ENCODE assay signal across 1 cellular context in the genomic region with DNA sequence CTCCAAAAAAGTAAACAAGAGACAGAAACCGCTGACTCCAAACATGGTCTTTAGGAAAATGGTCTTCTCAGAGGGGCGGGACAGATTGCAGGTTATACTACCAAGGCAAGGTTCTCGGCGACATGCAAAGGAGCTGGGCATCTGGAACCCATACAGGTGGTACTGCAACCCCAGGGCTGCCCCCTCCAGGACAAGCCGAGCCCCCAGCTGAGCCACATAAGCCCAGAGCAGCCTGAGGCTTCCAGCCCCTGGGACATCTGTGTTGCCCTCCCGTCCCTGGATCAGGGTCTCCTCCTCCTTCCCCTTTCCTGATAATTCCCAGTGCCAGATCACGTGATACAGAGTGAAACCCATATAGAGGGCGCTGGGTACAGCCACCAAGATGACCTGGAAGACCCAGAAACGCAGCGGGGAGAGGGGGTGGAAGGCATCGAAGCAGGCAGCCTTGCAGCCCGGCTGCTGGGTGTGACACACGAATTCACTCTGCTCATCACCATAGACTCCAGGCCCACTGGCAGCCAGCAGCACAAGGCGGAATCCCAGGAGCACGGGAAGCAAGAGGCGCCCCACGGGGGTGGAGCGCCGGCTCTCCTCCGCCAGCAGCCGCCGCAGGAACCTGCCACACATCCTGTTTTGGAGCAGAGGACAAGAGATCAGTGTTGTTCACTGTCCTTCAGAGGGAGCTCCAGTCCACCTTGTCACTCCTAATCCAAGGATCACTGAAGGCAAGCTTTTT.
TF ChIP-seq lines count a peak whose summit lies in the region.

A gene with protein sequence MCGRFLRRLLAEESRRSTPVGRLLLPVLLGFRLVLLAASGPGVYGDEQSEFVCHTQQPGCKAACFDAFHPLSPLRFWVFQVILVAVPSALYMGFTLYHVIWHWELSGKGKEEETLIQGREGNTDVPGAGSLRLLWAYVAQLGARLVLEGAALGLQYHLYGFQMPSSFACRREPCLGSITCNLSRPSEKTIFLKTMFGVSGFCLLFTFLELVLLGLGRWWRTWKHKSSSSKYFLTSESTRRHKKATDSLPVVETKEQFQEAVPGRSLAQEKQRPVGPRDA (minus strand): TSS at position 627 of the 736 bp plus-strand sequence. CDS start 0 bp downstream, at position 627.

TF ChIP-seq in HepG2, 621 proteins besides CTCF, POLR2A, EP300 and RAD21 (continued from another document and continues in another):
- TF ChIP-seq MIER3 (CRISPR knock-in tag; IDR thresholded peaks at IDR 0.05; ENCODE audit: borderline replicate concordance): no peak
- no peak for TF ChIP-seq PHB2 (IDR thresholded peaks at IDR 0.05; ENCODE audit: partially characterized antibody)
- TF ChIP-seq, protein P1, sequence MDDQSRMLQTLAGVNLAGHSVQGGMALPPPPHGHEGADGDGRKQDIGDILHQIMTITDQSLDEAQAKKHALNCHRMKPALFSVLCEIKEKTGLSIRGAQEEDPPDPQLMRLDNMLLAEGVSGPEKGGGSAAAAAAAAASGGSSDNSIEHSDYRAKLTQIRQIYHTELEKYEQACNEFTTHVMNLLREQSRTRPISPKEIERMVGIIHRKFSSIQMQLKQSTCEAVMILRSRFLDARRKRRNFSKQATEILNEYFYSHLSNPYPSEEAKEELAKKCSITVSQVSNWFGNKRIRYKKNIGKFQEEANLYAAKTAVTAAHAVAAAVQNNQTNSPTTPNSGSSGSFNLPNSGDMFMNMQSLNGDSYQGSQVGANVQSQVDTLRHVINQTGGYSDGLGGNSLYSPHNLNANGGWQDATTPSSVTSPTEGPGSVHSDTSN (CRISPR knock-in tag; IDR thresholded peaks at IDR 0.05; ENCODE audit: borderline replicate concordance): no peak
- no peak for TF ChIP-seq ZNF629 (CRISPR knock-in tag; conservative IDR thresholded peaks at IDR 0.05)
- no peak for TF ChIP-seq ZKSCAN1 (IDR thresholded peaks at IDR 0.05; ENCODE audit: low read length)
- TF ChIP-seq, protein P2, sequence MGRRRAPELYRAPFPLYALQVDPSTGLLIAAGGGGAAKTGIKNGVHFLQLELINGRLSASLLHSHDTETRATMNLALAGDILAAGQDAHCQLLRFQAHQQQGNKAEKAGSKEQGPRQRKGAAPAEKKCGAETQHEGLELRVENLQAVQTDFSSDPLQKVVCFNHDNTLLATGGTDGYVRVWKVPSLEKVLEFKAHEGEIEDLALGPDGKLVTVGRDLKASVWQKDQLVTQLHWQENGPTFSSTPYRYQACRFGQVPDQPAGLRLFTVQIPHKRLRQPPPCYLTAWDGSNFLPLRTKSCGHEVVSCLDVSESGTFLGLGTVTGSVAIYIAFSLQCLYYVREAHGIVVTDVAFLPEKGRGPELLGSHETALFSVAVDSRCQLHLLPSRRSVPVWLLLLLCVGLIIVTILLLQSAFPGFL (CRISPR knock-in tag; IDR thresholded peaks at IDR 0.05): no peak
- TF ChIP-seq RXRA (CRISPR knock-in tag; IDR thresholded peaks at IDR 0.05): no peak
- TF ChIP-seq, protein P3, sequence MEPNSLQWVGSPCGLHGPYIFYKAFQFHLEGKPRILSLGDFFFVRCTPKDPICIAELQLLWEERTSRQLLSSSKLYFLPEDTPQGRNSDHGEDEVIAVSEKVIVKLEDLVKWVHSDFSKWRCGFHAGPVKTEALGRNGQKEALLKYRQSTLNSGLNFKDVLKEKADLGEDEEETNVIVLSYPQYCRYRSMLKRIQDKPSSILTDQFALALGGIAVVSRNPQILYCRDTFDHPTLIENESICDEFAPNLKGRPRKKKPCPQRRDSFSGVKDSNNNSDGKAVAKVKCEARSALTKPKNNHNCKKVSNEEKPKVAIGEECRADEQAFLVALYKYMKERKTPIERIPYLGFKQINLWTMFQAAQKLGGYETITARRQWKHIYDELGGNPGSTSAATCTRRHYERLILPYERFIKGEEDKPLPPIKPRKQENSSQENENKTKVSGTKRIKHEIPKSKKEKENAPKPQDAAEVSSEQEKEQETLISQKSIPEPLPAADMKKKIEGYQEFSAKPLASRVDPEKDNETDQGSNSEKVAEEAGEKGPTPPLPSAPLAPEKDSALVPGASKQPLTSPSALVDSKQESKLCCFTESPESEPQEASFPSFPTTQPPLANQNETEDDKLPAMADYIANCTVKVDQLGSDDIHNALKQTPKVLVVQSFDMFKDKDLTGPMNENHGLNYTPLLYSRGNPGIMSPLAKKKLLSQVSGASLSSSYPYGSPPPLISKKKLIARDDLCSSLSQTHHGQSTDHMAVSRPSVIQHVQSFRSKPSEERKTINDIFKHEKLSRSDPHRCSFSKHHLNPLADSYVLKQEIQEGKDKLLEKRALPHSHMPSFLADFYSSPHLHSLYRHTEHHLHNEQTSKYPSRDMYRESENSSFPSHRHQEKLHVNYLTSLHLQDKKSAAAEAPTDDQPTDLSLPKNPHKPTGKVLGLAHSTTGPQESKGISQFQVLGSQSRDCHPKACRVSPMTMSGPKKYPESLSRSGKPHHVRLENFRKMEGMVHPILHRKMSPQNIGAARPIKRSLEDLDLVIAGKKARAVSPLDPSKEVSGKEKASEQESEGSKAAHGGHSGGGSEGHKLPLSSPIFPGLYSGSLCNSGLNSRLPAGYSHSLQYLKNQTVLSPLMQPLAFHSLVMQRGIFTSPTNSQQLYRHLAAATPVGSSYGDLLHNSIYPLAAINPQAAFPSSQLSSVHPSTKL (CRISPR knock-in tag; IDR thresholded peaks at IDR 0.05): no peak
- no peak for TF ChIP-seq ZNF230 (CRISPR knock-in tag; IDR thresholded peaks at IDR 0.05)
- no peak for TF ChIP-seq DPF2 (CRISPR knock-in tag; IDR thresholded peaks at IDR 0.05; ENCODE audit: borderline replicate concordance, low read depth)
- TF ChIP-seq RORA (CRISPR knock-in tag; IDR thresholded peaks at IDR 0.05): no peak
- no peak for TF ChIP-seq MAZ (IDR thresholded peaks at IDR 0.05; ENCODE audit: borderline replicate concordance, low read depth, low read length)
- 0 out of 2 replicates have a peak, but pooled peaks have one; percentile 27 for TF ChIP-seq MAZ (CRISPR knock-in tag; IDR thresholded peaks at IDR 0.05; ENCODE audit: low read depth)
- TF ChIP-seq KDM6A (CRISPR knock-in tag; IDR thresholded peaks at IDR 0.05; ENCODE audit: low read depth): no peak
- TF ChIP-seq ZNF121 (CRISPR knock-in tag; IDR thresholded peaks at IDR 0.05): no peak
- TF ChIP-seq SP4 (CRISPR knock-in tag; IDR thresholded peaks at IDR 0.05): no peak
- TF ChIP-seq, protein P4, sequence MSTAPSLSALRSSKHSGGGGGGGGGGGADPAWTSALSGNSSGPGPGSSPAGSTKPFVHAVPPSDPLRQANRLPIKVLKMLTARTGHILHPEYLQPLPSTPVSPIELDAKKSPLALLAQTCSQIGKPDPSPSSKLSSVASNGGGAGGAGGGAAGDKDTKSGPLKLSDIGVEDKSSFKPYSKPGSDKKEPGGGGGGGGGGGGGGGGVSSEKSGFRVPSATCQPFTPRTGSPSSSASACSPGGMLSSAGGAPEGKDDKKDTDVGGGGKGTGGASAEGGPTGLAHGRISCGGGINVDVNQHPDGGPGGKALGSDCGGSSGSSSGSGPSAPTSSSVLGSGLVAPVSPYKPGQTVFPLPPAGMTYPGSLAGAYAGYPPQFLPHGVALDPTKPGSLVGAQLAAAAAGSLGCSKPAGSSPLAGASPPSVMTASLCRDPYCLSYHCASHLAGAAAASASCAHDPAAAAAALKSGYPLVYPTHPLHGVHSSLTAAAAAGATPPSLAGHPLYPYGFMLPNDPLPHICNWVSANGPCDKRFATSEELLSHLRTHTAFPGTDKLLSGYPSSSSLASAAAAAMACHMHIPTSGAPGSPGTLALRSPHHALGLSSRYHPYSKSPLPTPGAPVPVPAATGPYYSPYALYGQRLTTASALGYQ (CRISPR knock-in tag; IDR thresholded peaks at IDR 0.05): no peak
- TF ChIP-seq BHLHE40 (IDR thresholded peaks at IDR 0.05; ENCODE audit: low read length): peak; percentile 3; the same call in 1 of the 2 replicates
- no peak for TF ChIP-seq ZNF678 (CRISPR knock-in tag; IDR thresholded peaks at IDR 0.05)
- TF ChIP-seq RBFOX2 (IDR thresholded peaks at IDR 0.05; ENCODE audit: low read depth, low read length): peak; percentile 57
- no peak for TF ChIP-seq MBNL3 (CRISPR knock-in tag; conservative IDR thresholded peaks at IDR 0.05)
- TF ChIP-seq ZNF644 (CRISPR knock-in tag; IDR thresholded peaks at IDR 0.05; ENCODE audit: low read depth): no peak
- TF ChIP-seq NR1H2 (CRISPR knock-in tag; IDR thresholded peaks at IDR 0.05; ENCODE audit: borderline replicate concordance, low read depth): no peak
- no peak for TF ChIP-seq TSC22D2 (CRISPR knock-in tag; IDR thresholded peaks at IDR 0.05; ENCODE audit: borderline replicate concordance)
- no peak for TF ChIP-seq ATRX (CRISPR knock-in tag; IDR thresholded peaks at IDR 0.05; ENCODE audit: borderline replicate concordance)
- no peak for TF ChIP-seq ZNF430 (CRISPR knock-in tag; IDR thresholded peaks at IDR 0.05)
- no peak for TF ChIP-seq KAT2B (IDR thresholded peaks at IDR 0.05; ENCODE audit: borderline replicate concordance, low read depth, low read length)
- TF ChIP-seq ZMYM4 (CRISPR knock-in tag; IDR thresholded peaks at IDR 0.05): peak; percentile 30; the same call in 1 of the 2 replicates
- TF ChIP-seq ZNF790 (CRISPR knock-in tag; IDR thresholded peaks at IDR 0.05; ENCODE audit: borderline replicate concordance): no peak
- no peak for TF ChIP-seq HNRNPUL1 (IDR thresholded peaks at IDR 0.05; ENCODE audit: low read depth, low read length)
- TF ChIP-seq FOXP1 (IDR thresholded peaks at IDR 0.05): no peak
- no peak for TF ChIP-seq FOXP1 (CRISPR knock-in tag; IDR thresholded peaks at IDR 0.05)
- TF ChIP-seq GPN1 (CRISPR knock-in tag; IDR thresholded peaks at IDR 0.05; ENCODE audit: borderline replicate concordance): no peak
- TF ChIP-seq ZEB1 (IDR thresholded peaks at IDR 0.05; ENCODE audit: insufficient replicate concordance, low read depth): no peak
- no peak for TF ChIP-seq SIN3B (IDR thresholded peaks at IDR 0.05; ENCODE audit: low read length)
- no peak for TF ChIP-seq SOX13 (IDR thresholded peaks at IDR 0.05)
- no peak for TF ChIP-seq SOX13 (CRISPR knock-in tag; conservative IDR thresholded peaks at IDR 0.05 in 1 of 2, IDR thresholded peaks at IDR 0.05 in 1 of 2)
- TF ChIP-seq, protein P5, sequence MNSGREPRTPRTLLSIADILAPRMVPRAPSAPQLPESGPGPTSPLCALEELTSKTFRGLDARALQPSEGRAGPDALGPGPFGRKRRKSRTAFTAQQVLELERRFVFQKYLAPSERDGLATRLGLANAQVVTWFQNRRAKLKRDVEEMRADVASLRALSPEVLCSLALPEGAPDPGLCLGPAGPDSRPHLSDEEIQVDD (CRISPR knock-in tag; IDR thresholded peaks at IDR 0.05; ENCODE audit: borderline replicate concordance): no peak
- no peak for TF ChIP-seq HOXA7 (CRISPR knock-in tag; IDR thresholded peaks at IDR 0.05)
- TF ChIP-seq SIX1 (CRISPR knock-in tag; IDR thresholded peaks at IDR 0.05; ENCODE audit: borderline replicate concordance): no peak
- TF ChIP-seq ZNF530 (CRISPR knock-in tag; IDR thresholded peaks at IDR 0.05; ENCODE audit: low read depth): no peak
- no peak for TF ChIP-seq GLI4 (CRISPR knock-in tag; IDR thresholded peaks at IDR 0.05; ENCODE audit: borderline replicate concordance)
- TF ChIP-seq, protein P6, sequence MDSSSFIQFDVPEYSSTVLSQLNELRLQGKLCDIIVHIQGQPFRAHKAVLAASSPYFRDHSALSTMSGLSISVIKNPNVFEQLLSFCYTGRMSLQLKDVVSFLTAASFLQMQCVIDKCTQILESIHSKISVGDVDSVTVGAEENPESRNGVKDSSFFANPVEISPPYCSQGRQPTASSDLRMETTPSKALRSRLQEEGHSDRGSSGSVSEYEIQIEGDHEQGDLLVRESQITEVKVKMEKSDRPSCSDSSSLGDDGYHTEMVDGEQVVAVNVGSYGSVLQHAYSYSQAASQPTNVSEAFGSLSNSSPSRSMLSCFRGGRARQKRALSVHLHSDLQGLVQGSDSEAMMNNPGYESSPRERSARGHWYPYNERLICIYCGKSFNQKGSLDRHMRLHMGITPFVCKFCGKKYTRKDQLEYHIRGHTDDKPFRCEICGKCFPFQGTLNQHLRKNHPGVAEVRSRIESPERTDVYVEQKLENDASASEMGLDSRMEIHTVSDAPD (CRISPR knock-in tag; IDR thresholded peaks at IDR 0.05): no peak
- TF ChIP-seq NFYB (CRISPR knock-in tag; IDR thresholded peaks at IDR 0.05): no peak
- no peak for TF ChIP-seq SETDB1 (CRISPR knock-in tag; IDR thresholded peaks at IDR 0.05; ENCODE audit: borderline replicate concordance)
- no peak for TF ChIP-seq MEIS1 (CRISPR knock-in tag; IDR thresholded peaks at IDR 0.05; ENCODE audit: borderline replicate concordance)
- TF ChIP-seq ZBTB38 (CRISPR knock-in tag; IDR thresholded peaks at IDR 0.05): no peak
- no peak; the same call in 1 of the 2 replicates for TF ChIP-seq HOXA3 (CRISPR knock-in tag; IDR thresholded peaks at IDR 0.05)
- TF ChIP-seq, protein P7, sequence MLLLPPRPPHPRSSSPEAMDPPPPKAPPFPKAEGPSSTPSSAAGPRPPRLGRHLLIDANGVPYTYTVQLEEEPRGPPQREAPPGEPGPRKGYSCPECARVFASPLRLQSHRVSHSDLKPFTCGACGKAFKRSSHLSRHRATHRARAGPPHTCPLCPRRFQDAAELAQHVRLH (CRISPR knock-in tag; IDR thresholded peaks at IDR 0.05; ENCODE audit: borderline replicate concordance, low read depth): no peak
- TF ChIP-seq GATAD1 (CRISPR knock-in tag; IDR thresholded peaks at IDR 0.05): no peak
- TF ChIP-seq ZFY (CRISPR knock-in tag; IDR thresholded peaks at IDR 0.05): peak; percentile 28; the same call in 1 of the 2 replicates
- TF ChIP-seq RXRB (CRISPR knock-in tag; IDR thresholded peaks at IDR 0.05; ENCODE audit: borderline replicate concordance): peak; percentile 16; the same call in 1 of the 2 replicates
- no peak for TF ChIP-seq SRF (IDR thresholded peaks at IDR 0.05; ENCODE audit: low read depth, low read length)
- no peak for TF ChIP-seq NCOA5 (CRISPR knock-in tag; IDR thresholded peaks at IDR 0.05)
- TF ChIP-seq, protein P8, sequence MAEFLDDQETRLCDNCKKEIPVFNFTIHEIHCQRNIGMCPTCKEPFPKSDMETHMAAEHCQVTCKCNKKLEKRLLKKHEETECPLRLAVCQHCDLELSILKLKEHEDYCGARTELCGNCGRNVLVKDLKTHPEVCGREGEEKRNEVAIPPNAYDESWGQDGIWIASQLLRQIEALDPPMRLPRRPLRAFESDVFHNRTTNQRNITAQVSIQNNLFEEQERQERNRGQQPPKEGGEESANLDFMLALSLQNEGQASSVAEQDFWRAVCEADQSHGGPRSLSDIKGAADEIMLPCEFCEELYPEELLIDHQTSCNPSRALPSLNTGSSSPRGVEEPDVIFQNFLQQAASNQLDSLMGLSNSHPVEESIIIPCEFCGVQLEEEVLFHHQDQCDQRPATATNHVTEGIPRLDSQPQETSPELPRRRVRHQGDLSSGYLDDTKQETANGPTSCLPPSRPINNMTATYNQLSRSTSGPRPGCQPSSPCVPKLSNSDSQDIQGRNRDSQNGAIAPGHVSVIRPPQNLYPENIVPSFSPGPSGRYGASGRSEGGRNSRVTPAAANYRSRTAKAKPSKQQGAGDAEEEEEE (CRISPR knock-in tag; IDR thresholded peaks at IDR 0.05; ENCODE audit: borderline replicate concordance): no peak
- TF ChIP-seq, protein P9, sequence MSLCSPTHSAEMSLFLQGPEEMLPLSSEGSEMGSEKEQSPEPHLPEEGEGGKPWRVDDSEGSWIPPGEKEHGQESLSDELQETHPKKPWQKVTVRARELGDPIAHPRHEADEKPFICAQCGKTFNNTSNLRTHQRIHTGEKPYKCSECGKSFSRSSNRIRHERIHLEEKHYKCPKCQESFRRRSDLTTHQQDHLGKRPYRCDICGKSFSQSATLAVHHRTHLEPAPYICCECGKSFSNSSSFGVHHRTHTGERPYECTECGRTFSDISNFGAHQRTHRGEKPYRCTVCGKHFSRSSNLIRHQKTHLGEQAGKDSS (CRISPR knock-in tag; IDR thresholded peaks at IDR 0.05; ENCODE audit: borderline replicate concordance, low read depth): no peak
- TF ChIP-seq ELF1 (CRISPR knock-in tag; IDR thresholded peaks at IDR 0.05): no peak
- no peak for TF ChIP-seq POLR2AphosphoS2 (IDR thresholded peaks at IDR 0.05; ENCODE audit: low read depth, low read length)
- 0 out of 2 replicates have a peak, but pooled peaks have one; percentile 30 for TF ChIP-seq SALL2 (CRISPR knock-in tag; IDR thresholded peaks at IDR 0.05)
